24 cellular contexts compared by ENCODE assay signal in genomic region chr9:137538058-137538457, GRCh38.
"Had no signal": no experiment of that assay in that cellular context is flagged by ENCODE, and none has a peak within 500 bp of the region (broad histone marks: within the 10 kb centered on the region; RNA-seq: fewer than 3 reads in every experiment).

No MANE protein-coding gene starts in this region.

- H3K9ac ChIP-seq: parathyroid adenoma had no signal

- H3K36me3 Mint-ChIP-seq: natural killer cell had no signal

- H3K4me1 ChIP-seq: foreskin keratinocyte, parathyroid adenoma had no signal

- H3K9me3 Mint-ChIP-seq: natural killer cell had no signal

- H3K27me3 ChIP-seq: esophagus muscularis mucosa, foreskin keratinocyte, gastroesophageal sphincter, heart left ventricle, hepatocyte, neutrophil, right lobe of liver, stomach, thyroid gland had no signal

- H2AFZ ChIP-seq: hepatocyte, parathyroid adenoma had no signal

- H3K27ac Mint-ChIP-seq: memory B cell, progenitor cell of endocrine pancreas, type B pancreatic cell had no signal

- H3K27me3 Mint-ChIP-seq: memory B cell, progenitor cell of endocrine pancreas, type B pancreatic cell had no signal

- H3K9me3 ChIP-seq: esophagus muscularis mucosa, gastroesophageal sphincter, heart left ventricle, neutrophil, right lobe of liver, stomach, thyroid gland had no signal

- ATAC-seq: foreskin keratinocyte, gastroesophageal sphincter, left lobe of liver, natural killer cell, right lobe of liver had no signal

- DNase-seq: dermis blood vessel endothelial cell; effector memory CD4-positive, alpha-beta T cell; foreskin keratinocyte; heart left ventricle; kidney; natural killer cell; right lobe of liver; small intestine; stimulated activated CD4-positive, alpha-beta T cell treated with anti-CD3 and anti-CD28 coated beads, Interleukin-15, amount 100 ng/mL, for 24 hours; stimulated activated CD4-positive, alpha-beta T cell treated with anti-CD3 and anti-CD28 coated beads, Interleukin-2, amount 100 ng/mL, for 48 hours; stimulated activated naive CD4-positive, alpha-beta T cell treated with Interleukin-2 at 50 U/mL for 16 hours; stomach; thyroid gland had no signal

- H3K4me3 ChIP-seq: coronary artery, esophagus muscularis mucosa, gastroesophageal sphincter, heart left ventricle, hepatocyte, lung, right lobe of liver, stomach, thyroid gland had no signal

- H3K4me2 ChIP-seq: hepatocyte had no signal

- H3K27ac ChIP-seq: coronary artery, esophagus muscularis mucosa, foreskin keratinocyte, gastroesophageal sphincter, heart left ventricle, hepatocyte, neutrophil, parathyroid adenoma, right lobe of liver, stomach, thyroid gland had no signal

- H3K4me3 Mint-ChIP-seq: memory B cell, natural killer cell, type B pancreatic cell had no signal

- H3K36me3 ChIP-seq: neutrophil had no signal

- H3K79me2 ChIP-seq: hepatocyte, parathyroid adenoma had no signal
